ENCODE assay signal across 18 cellular contexts in genomic region chr7:149692056-149692455, GRCh38.
DNase-seq lines count a peak whose midpoint lies in the region; ATAC-seq and TF ChIP-seq lines count a peak whose summit lies in the region.
"Had no signal": no experiment of that assay in that cellular context is flagged by ENCODE, and none has a peak within 500 bp of the region (broad histone marks: within the 10 kb centered on the region; RNA-seq: fewer than 3 reads in every experiment).

No MANE protein-coding gene starts in this region.

- DNase-seq in smooth muscle cell (lab: John Stamatoyannopoulos, UW; ENCODE audit: unreplicated experiment) (no peak), NCI-H446 treated with DMSO at 0.1 percent for 48 hours (lab: John Stamatoyannopoulos, UW) (no peak)
- DNase-seq: activated CD4-positive, alpha-beta T cell treated with anti-CD3 and anti-CD28 coated beads, Interleukin-2, amount 50 U/mL, for 48 hours; activated naive CD4-positive, alpha-beta T cell treated with anti-CD3 and anti-CD28 coated beads for 36 hours; GF-D8; NCI-H1417; NCI-H524 treated with DMSO at 0.1 percent for 48 hours; stimulated activated CD4-positive, alpha-beta T cell treated with anti-CD3 and anti-CD28 coated beads, Interleukin-2, amount 100 ng/mL, for 24 hours; T-helper 1 cell had no signal

- TF ChIP-seq CTCF in smooth muscle cell (IDR thresholded peaks at IDR 0.05; ENCODE audit: borderline replicate concordance, insufficient read depth, poor library complexity, severe bottlenecking), result no peak

- H3K4me3 ChIP-seq in HUES48 (ENCODE audit: low read depth, low read length) (peak overlapping the region; percentile 75), ectodermal cell (ENCODE audit: insufficient read depth, low read depth, low read length) (peak overlapping the region; percentile 22), iPS-18c (ENCODE audit: insufficient read depth, low read depth, low read length) (peak overlapping the region; percentile 66; the same call in 1 of the 2 replicates), smooth muscle cell (peak overlapping the region; percentile 43)
- H3K4me3 ChIP-seq: GM12878, vagina had no signal

- peak overlapping the region; percentile 58 for H2AFZ ChIP-seq in smooth muscle cell (ENCODE audit: low read depth)

- peaks cover 4% of the 10 kb centered on the region for H3F3A ChIP-seq in smooth muscle cell (ENCODE audit: low read depth)

- no peak overlapping the region for H3K27ac ChIP-seq in HUES48 (ENCODE audit: low read depth, low read length)
- no peak overlapping the region for H3K27ac ChIP-seq in ectodermal cell (ENCODE audit: insufficient read depth, low read depth, low read length, poor library complexity, severe bottlenecking)
- no peak overlapping the region for H3K27ac ChIP-seq in smooth muscle cell (ENCODE audit: low read depth)
- H3K27ac ChIP-seq: coronary artery, vagina had no signal

- H3K27me3 ChIP-seq in HUES48 (ENCODE audit: control insufficient read depth, insufficient read depth, low read length), result peaks cover 7% of the 10 kb centered on the region; the same call in 1 of the 2 replicates
- peaks cover 19% of the 10 kb centered on the region for H3K27me3 ChIP-seq in ectodermal cell (ENCODE audit: control insufficient read depth, insufficient read depth, low read length, poor library complexity, severe bottlenecking)
- peaks cover 36% of the 10 kb centered on the region for H3K27me3 ChIP-seq in smooth muscle cell (ENCODE audit: low read depth)

- H3K4me1 ChIP-seq in HUES48 (ENCODE audit: control insufficient read depth, insufficient read depth, low read length) (peaks cover 7% of the 10 kb centered on the region), ectodermal cell (ENCODE audit: control insufficient read depth, insufficient read depth, low read length) (no peaks in the 10 kb centered on the region), smooth muscle cell (ENCODE audit: low read depth) (no peaks in the 10 kb centered on the region)

- peak overlapping the region; percentile 26; the same call in 1 of the 2 replicates for H3K9ac ChIP-seq in HUES48 (ENCODE audit: low read depth, low read length)
- no peak overlapping the region for H3K9ac ChIP-seq in smooth muscle cell (ENCODE audit: low read depth)

- H3K36me3 ChIP-seq in HUES48 (ENCODE audit: control insufficient read depth, insufficient read depth, low read length) (no peaks in the 10 kb centered on the region), ectodermal cell (ENCODE audit: control insufficient read depth, insufficient read depth, low read length) (no peaks in the 10 kb centered on the region), smooth muscle cell (ENCODE audit: low read depth) (no peaks in the 10 kb centered on the region)
- H3K36me3 ChIP-seq: vagina had no signal

- ATAC-seq in GM21447 (IDR thresholded peaks at IDR 0.05; ENCODE audit: unreplicated experiment) (no peak), GM18873 (IDR thresholded peaks at IDR 0.05; ENCODE audit: low FRiP score, unreplicated experiment) (no peak)
- ATAC-seq: GM12878, sciatic nerve had no signal

- H3K9me3 ChIP-seq in HUES48 (ENCODE audit: control insufficient read depth, insufficient read depth, low read length) (no peaks in the 10 kb centered on the region), ectodermal cell (ENCODE audit: control insufficient read depth, low read length) (no peaks in the 10 kb centered on the region), iPS-18c (ENCODE audit: control insufficient read depth, insufficient read depth, low read length) (no peaks in the 10 kb centered on the region), smooth muscle cell (replicated peaks; ENCODE audit: low read depth) (no peaks in the 10 kb centered on the region)
- H3K9me3 ChIP-seq: vagina had no signal

- H4K20me1 ChIP-seq in smooth muscle cell (ENCODE audit: low read depth), result no peaks in the 10 kb centered on the region

- H3K4me2 ChIP-seq in smooth muscle cell, result peak overlapping the region; percentile 90

- 92 to 93% methylated on average over 7 to 8 of the region's 9 CpGs for WGBS in ectodermal cell, 2 experiments
- WGBS in smooth muscle cell (ENCODE audit: low lambda C conversion rate), result 89% methylated on average over 9 of the region's 9 CpGs

- no peaks in the 10 kb centered on the region for H3K79me2 ChIP-seq in smooth muscle cell (ENCODE audit: low read depth)

Comparison
In these comparisons a context has a peak if more than half of its experiments do, and no peak if none do; other contexts are left out.
1. H3K4me3 ChIP-seq: peak in every context shown above with its lines; median percentile 75 in HUES48; 66 in iPS-18c; 43 in smooth muscle cell; 22 in ectodermal cell.